ENCODE assay signal across 1 cellular context in genomic region chr17:10107320-10108165, GRCh38.
TF ChIP-seq lines count a peak whose summit lies in the region.

No MANE protein-coding gene starts in this region.

TF ChIP-seq in HepG2, 621 proteins besides CTCF, POLR2A, EP300 and RAD21:
- TF ChIP-seq, protein P1, sequence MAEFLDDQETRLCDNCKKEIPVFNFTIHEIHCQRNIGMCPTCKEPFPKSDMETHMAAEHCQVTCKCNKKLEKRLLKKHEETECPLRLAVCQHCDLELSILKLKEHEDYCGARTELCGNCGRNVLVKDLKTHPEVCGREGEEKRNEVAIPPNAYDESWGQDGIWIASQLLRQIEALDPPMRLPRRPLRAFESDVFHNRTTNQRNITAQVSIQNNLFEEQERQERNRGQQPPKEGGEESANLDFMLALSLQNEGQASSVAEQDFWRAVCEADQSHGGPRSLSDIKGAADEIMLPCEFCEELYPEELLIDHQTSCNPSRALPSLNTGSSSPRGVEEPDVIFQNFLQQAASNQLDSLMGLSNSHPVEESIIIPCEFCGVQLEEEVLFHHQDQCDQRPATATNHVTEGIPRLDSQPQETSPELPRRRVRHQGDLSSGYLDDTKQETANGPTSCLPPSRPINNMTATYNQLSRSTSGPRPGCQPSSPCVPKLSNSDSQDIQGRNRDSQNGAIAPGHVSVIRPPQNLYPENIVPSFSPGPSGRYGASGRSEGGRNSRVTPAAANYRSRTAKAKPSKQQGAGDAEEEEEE (CRISPR knock-in tag; IDR thresholded peaks at IDR 0.05; ENCODE audit: borderline replicate concordance) = no peak
- TF ChIP-seq GABPB1 (CRISPR knock-in tag; IDR thresholded peaks at IDR 0.05) (no peak), ZNF850 (CRISPR knock-in tag; conservative IDR thresholded peaks at IDR 0.05) (no peak), GRHL1 (CRISPR knock-in tag; conservative IDR thresholded peaks at IDR 0.05) (no peak)
- TF ChIP-seq, protein P2, sequence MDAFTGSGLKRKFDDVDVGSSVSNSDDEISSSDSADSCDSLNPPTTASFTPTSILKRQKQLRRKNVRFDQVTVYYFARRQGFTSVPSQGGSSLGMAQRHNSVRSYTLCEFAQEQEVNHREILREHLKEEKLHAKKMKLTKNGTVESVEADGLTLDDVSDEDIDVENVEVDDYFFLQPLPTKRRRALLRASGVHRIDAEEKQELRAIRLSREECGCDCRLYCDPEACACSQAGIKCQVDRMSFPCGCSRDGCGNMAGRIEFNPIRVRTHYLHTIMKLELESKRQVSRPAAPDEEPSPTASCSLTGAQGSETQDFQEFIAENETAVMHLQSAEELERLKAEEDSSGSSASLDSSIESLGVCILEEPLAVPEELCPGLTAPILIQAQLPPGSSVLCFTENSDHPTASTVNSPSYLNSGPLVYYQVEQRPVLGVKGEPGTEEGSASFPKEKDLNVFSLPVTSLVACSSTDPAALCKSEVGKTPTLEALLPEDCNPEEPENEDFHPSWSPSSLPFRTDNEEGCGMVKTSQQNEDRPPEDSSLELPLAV (CRISPR knock-in tag; conservative IDR thresholded peaks at IDR 0.05; ENCODE audit: low read depth) = no peak
